ENCODE assay signal across 1 cellular context in genomic region chr10:46591053-46591452, GRCh38. TPM values are rescaled to one million over a fixed set of nuclear protein-coding genes. Genes with fewer than 3 reads are reported as not detected.
"Had no signal": no experiment of that assay in that cellular context is flagged by ENCODE, and none has a peak within 500 bp of the region (broad histone marks: within the 10 kb centered on the region; RNA-seq: fewer than 3 reads in every experiment).

No MANE protein-coding gene starts in this region.

RNA-seq across cellular contexts. Expression of gene GPRIN2, which starts 34.6 kb away (rescaled TPM):
- total RNA-seq: subcutaneous adipose tissue had no signal
